Comparison of ENCODE assay signal across 8 cellular contexts in the genomic region with DNA sequence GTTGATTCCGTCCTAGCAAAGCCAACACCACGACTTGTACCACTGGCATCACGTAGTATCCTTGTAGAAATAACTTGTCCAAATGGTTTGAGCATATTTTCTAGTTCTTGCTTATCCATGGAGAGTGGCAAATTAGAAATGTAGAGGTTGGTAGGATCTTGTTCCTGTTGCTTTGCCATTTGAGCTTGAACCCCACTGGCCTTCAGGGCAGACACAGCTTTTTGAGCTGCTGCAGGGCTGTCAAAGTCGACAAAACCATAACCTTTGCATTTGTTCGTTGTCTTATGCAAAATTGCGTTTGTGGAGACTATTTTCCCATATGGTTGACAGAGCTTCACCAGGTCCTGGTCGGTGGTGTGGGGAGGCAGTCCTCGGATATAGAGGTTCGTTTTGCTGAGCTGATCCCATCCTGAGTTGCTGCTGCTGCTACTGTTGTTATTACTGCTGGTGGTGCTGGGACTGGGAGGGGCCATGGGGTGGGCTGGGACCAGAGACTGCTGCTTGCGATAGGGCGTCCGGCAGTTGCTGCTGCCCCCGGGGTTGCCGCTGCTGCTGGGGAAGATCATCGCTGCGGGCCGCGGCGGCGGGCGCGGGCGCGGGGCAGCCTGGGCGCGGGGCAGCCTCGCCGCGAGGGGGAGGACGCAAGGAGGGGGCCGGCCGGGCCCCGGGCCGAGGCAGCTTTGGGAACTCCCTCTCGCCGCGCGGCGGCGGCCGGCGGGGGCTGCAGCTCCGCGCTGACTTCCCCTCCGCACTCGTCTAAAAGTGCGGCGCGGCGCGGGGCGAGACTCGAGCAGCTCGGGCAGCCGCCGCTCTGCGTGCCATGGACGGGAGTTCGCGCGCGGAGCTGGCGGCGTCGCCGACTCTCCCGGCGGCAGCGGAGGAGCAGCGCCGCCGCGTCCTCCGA. TPM values are rescaled to one million over a fixed set of nuclear protein-coding genes. Genes with fewer than 3 reads are reported as not detected.
DNase-seq lines count a peak whose midpoint lies in the region; ATAC-seq, FAIRE-seq and TF ChIP-seq lines count a peak whose summit lies in the region.
"Not testable (repeated sequence)": the region's sequence is repeated elsewhere in the genome, so short reads cannot be mapped to it uniquely, and the experiment has no call there.

No MANE protein-coding gene starts in this region.

- H3K4me3 Mint-ChIP-seq in activated CD8-positive, alpha-beta T cell treated with anti-CD3 and anti-CD28 coated beads, Interleukin-2, amount 10 ng/mL, durations not matched to agents 7 days and 5 days = peak overlapping the region; percentile 61

- not testable (repeated sequence) for H3K36me3 Mint-ChIP-seq in activated CD8-positive, alpha-beta T cell treated with anti-CD3 and anti-CD28 coated beads, Interleukin-2, amount 10 ng/mL, durations not matched to agents 7 days and 5 days (ENCODE audit: low read depth)

- not testable (repeated sequence) for TF ChIP-seq CTCF in AG09319 (IDR thresholded peaks at IDR 0.05; ENCODE audit: low read depth, low read length); kidney (IDR thresholded peaks at IDR 0.05; ENCODE audit: borderline replicate concordance, extremely low read depth, insufficient read depth)

- not testable (repeated sequence) for H3K27ac ChIP-seq in kidney (ENCODE audit: low read depth in 2 of 2, low read length in 2 of 2); skeletal muscle tissue (ENCODE audit: low read depth, low read length)

- intact Hi-C loops in kidney (cut with DNase I) = not testable (repeated sequence)

- H3K9me3 ChIP-seq in kidney (ENCODE audit: control insufficient read depth in 1 of 2, low read length in 2 of 2); skeletal muscle tissue (ENCODE audit: control insufficient read depth in 3 of 3, low read length in 3 of 3): not testable (repeated sequence)

- peak; percentile 43 for ATAC-seq in HG03103 (IDR thresholded peaks at IDR 0.05; ENCODE audit: low read depth, unreplicated experiment)
- ATAC-seq in activated CD8-positive, alpha-beta T cell treated with anti-CD3 and anti-CD28 coated beads, Interleukin-2, amount 10 ng/mL, durations not matched to agents 7 days and 5 days = peak; percentile 89

- FAIRE-seq in GM19239 (lab: Jason Lieb, UNC) = peak; percentile 85
- FAIRE-seq in kidney (lab: Jason Lieb, UNC) = not testable (repeated sequence)

- H3K4me3 ChIP-seq in kidney (ENCODE audit: low read length in 2 of 2) = peak overlapping the region; percentile 23 to 52
- peak overlapping the region; percentile 6 to 59 (median 52) for H3K4me3 ChIP-seq in skeletal muscle tissue (ENCODE audit: low read length in 3 of 3)

- not testable (repeated sequence) for H3K9ac ChIP-seq in kidney (ENCODE audit: low read length in 2 of 2); skeletal muscle tissue (ENCODE audit: low read depth in 1 of 3, low read length in 3 of 3)

- not testable (repeated sequence) for H3K36me3 ChIP-seq in kidney (ENCODE audit: control insufficient read depth in 1 of 2, insufficient read depth in 2 of 2, low read length in 2 of 2); skeletal muscle tissue (ENCODE audit: control insufficient read depth in 3 of 3, insufficient read depth in 3 of 3, low read length in 3 of 3)

- H3K4me1 Mint-ChIP-seq in activated CD8-positive, alpha-beta T cell treated with anti-CD3 and anti-CD28 coated beads, Interleukin-2, amount 10 ng/mL, durations not matched to agents 7 days and 5 days (ENCODE audit: low read depth) = not testable (repeated sequence)

- not testable (repeated sequence) for H3K27me3 ChIP-seq in skeletal muscle tissue (ENCODE audit: control insufficient read depth in 3 of 3, insufficient read depth in 3 of 3, low read length in 3 of 3)

- POLR2A ChIA-PET in activated CD8-positive, alpha-beta T cell treated with anti-CD3 and anti-CD28 coated beads, Interleukin-2, amount 10 ng/mL, durations not matched to agents 7 days and 5 days (lab: Charles Lee) = interaction anchor here (1.1 kb wide), 1 partner anchor 66 kb away, joined by 6 read pairs; no protein-coding TSS in a partner anchor

- DNase-seq in AG09319 (ENCODE audit: extremely low read depth, low read depth) = peak; percentile 11
- DNase-seq in GM19239 (ENCODE audit: insufficient read length, low spot score) = peak; percentile 22
- peak; percentile 77 to 86 for DNase-seq in NCI-H526 (lab: John Stamatoyannopoulos, UW)
- DNase-seq in activated CD8-positive, alpha-beta T cell treated with anti-CD3 and anti-CD28 coated beads, Interleukin-2, amount 10 ng/mL, durations not matched to agents 7 days and 5 days = peak; percentile 46
- peak; percentile 58 for DNase-seq in dermis blood vessel endothelial cell
- DNase-seq in kidney = peak; percentile 85

- peaks cover 38% of the 10 kb centered on the region for H3K27me3 Mint-ChIP-seq in activated CD8-positive, alpha-beta T cell treated with anti-CD3 and anti-CD28 coated beads, Interleukin-2, amount 10 ng/mL, durations not matched to agents 7 days and 5 days (ENCODE audit: low read depth)

- not testable (repeated sequence) for H3K27ac Mint-ChIP-seq in activated CD8-positive, alpha-beta T cell treated with anti-CD3 and anti-CD28 coated beads, Interleukin-2, amount 10 ng/mL, durations not matched to agents 7 days and 5 days

- CTCF ChIA-PET in activated CD8-positive, alpha-beta T cell treated with anti-CD3 and anti-CD28 coated beads, Interleukin-2, amount 10 ng/mL, durations not matched to agents 7 days and 5 days (lab: Charles Lee) = interaction anchor here (0.6 to 1.9 kb wide), 9 partner anchors 12 to 174 kb away, joined by 3 to 9 read pairs (median 3); no protein-coding TSS in a partner anchor

- H3K9me3 Mint-ChIP-seq in activated CD8-positive, alpha-beta T cell treated with anti-CD3 and anti-CD28 coated beads, Interleukin-2, amount 10 ng/mL, durations not matched to agents 7 days and 5 days (ENCODE audit: insufficient read depth) = not testable (repeated sequence)

- not testable (repeated sequence) for H3K4me1 ChIP-seq in kidney (ENCODE audit: control insufficient read depth in 1 of 2, insufficient read depth in 1 of 2, low read depth in 1 of 2, low read length in 2 of 2); skeletal muscle tissue (ENCODE audit: control insufficient read depth in 3 of 3, insufficient read depth in 3 of 3, low read length in 3 of 3)

RNA-seq across cellular contexts. Expression of a gene that starts 46.0 kb away (rescaled TPM):
- under 1 TPM; 0.05 to 0.40 TPM for total RNA-seq in activated CD8-positive, alpha-beta T cell treated with anti-CD3 and anti-CD28 coated beads, Interleukin-2, amount 10 ng/mL, durations not matched to agents 7 days and 5 days
- 17.1 and 19.2 TPM in 2 replicates for total RNA-seq in dermis blood vessel endothelial cell
- 19.9 TPM for total RNA-seq in kidney
- 1.2 TPM for polyA plus RNA-seq in kidney (ENCODE audit: insufficient read depth, low read depth, low replicate concordance)
- total RNA-seq in skeletal muscle tissue = 11.0 TPM

Comparison
In these comparisons a context has a peak if more than half of its experiments do, and no peak if none do; other contexts are left out.
1. DNase-seq: peak in every context shown above with its lines; median percentile 85 in kidney; 82 in NCI-H526; 58 in dermis blood vessel endothelial cell; 46 in activated CD8-positive, alpha-beta T cell treated with anti-CD3 and anti-CD28 coated beads, Interleukin-2, amount 10 ng/mL, durations not matched to agents 7 days and 5 days; 22 in GM19239; 11 in AG09319.